20 cellular contexts compared by ENCODE assay signal in the genomic region with DNA sequence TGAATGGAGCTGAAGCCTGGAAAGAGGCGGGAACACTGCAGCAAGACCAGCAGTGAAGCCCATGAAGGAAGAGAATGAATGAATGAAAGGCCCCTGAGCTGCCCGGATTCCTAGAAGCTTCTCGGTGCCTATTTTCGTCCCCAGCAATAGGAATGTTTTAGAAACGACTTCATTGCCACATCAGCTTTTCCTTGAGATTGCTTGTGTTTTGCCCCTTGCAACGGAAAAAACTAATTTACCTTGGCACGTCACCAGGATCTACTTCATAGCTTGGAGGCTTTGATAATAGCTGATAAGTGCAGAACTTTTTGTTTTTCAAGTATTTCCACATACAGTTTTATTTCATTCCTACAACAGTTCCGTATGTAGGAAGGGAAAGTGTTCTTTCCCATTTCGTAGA.
A peak's percentile ranks its signal among the peaks of the same experiment; 100 is the strongest.
DNase-seq lines count a peak whose midpoint lies in the region; ATAC-seq, FAIRE-seq and TF ChIP-seq lines count a peak whose summit lies in the region.
"Had no signal": no experiment of that assay in that cellular context is flagged by ENCODE, and none has a peak within 500 bp of the region (broad histone marks: within the 10 kb centered on the region; RNA-seq: fewer than 3 reads in every experiment).

No MANE protein-coding gene starts in this region.

- intact Hi-C loops in pancreas (cut with DNase I) (no loop called here), posterior cingulate gyrus (cut with DNase I) (no loop called here)

- H3K4me3 ChIP-seq in fibroblast of pulmonary artery (replicated peaks; ENCODE audit: low read depth, low read length) = no peak overlapping the region
- no peak overlapping the region for H3K4me3 ChIP-seq in pancreas

- ATAC-seq in pancreas (peak; percentile 51 to 66 (median 58)), GM19452 (IDR thresholded peaks at IDR 0.05; ENCODE audit: unreplicated experiment) (no peak), GM21737 (IDR thresholded peaks at IDR 0.05; ENCODE audit: unreplicated experiment) (no peak)
- ATAC-seq: Panc1 had no signal

- no peaks in the 10 kb centered on the region for H3K27me3 ChIP-seq in pancreas
- H3K27me3 ChIP-seq: BE2C had no signal

- H3K36me3 ChIP-seq in pancreas = no peaks in the 10 kb centered on the region
- H3K36me3 ChIP-seq: BE2C had no signal

- 27% methylated on average over 9 of the region's 9 CpGs for WGBS in pancreas, 2 donors

- TF ChIP-seq CTCF in fibroblast of pulmonary artery (IDR thresholded peaks at IDR 0.05; ENCODE audit: low read length, missing control alignments) = no peak
- no peak for TF ChIP-seq CTCF in pancreas (IDR thresholded peaks at IDR 0.05)

- no peaks in the 10 kb centered on the region for H3K9me3 ChIP-seq in pancreas
- H3K9me3 ChIP-seq: BE2C had no signal

- no peak overlapping the region for H3K27ac ChIP-seq in pancreas

- H3K4me1 ChIP-seq in pancreas = peaks cover 0 to 7% (median 4%) of the 10 kb centered on the region in 3 donors

- peak; percentile 13 for DNase-seq in amniotic epithelial cell (ENCODE audit: low read depth)
- DNase-seq in fibroblast of pulmonary artery (ENCODE audit: low read depth) = peak; percentile 49
- DNase-seq in pancreas = no peak
- no peak for DNase-seq in activated T-cell treated with anti-CD3 and anti-CD28 coated beads, Interleukin-2, amount 50 U/mL, for 1 hour
- DNase-seq in posterior cingulate gyrus = no peak
- DNase-seq: BE2C, Calu3, GF-D8, H7, NCI-H1048, NCI-H1417, NCI-H1694, NCI-H2029 treated with DMSO at 0.1 percent for 48 hours, NCI-H446 treated with DMSO at 0.1 percent for 48 hours, NCI-H69, SHP77 treated with DMSO at 0.1 percent for 48 hours had no signal

- FAIRE-seq in pancreas (lab: Jason Lieb, UNC) = no peak
- FAIRE-seq: GM12891 had no signal

Comparison
In these comparisons a context has a peak if more than half of its experiments do, and no peak if none do; other contexts are left out.
1. DNase-seq: peak in amniotic epithelial cell (single experiment) and fibroblast of pulmonary artery (single experiment); none in pancreas (0 of 6), activated T-cell treated with anti-CD3 and anti-CD28 coated beads, Interleukin-2, amount 50 U/mL, for 1 hour (single experiment) and posterior cingulate gyrus (0 of 10).
2. ATAC-seq: peak in pancreas (4 of 4); none in GM19452 (single experiment) and GM21737 (single experiment).